In the genomic region with DNA sequence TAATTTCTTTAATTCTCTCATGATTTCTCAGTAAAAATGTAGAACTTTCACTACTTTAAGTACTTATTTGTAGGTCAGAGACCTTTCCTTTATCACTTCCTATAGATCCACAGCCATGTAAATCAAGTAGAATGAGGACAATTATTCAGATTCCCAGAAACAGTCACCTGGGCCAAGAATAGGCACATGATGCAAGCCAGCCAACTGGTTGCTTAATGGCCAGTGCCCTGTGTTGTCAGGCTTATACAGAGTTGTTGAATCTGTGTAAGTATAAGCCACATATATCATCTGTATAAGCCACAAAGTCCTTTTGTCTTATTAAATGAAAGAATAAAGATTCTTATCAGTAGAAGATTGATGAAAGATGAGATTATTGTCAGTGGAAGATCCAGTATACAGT, we compare ENCODE assay signal across 1 cellular context.
TF ChIP-seq lines count a peak whose summit lies in the region.

No MANE protein-coding gene starts in this region.

TF ChIP-seq in SK-N-SH, 30 proteins besides CTCF, POLR2A, EP300 and RAD21:
- TF ChIP-seq, protein P1, sequence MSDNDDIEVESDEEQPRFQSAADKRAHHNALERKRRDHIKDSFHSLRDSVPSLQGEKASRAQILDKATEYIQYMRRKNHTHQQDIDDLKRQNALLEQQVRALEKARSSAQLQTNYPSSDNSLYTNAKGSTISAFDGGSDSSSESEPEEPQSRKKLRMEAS (IDR thresholded peaks at IDR 0.05; ENCODE audit: low read depth) = no peak
- no peak for TF ChIP-seq RCOR1 (IDR thresholded peaks at IDR 0.05; ENCODE audit: low read length)
- no peak for TF ChIP-seq MEF2A (IDR thresholded peaks at IDR 0.05; ENCODE audit: borderline replicate concordance, low read depth)
- no peak for TF ChIP-seq CHD2 (IDR thresholded peaks at IDR 0.05; ENCODE audit: low read length, partially characterized antibody)
- no peak for TF ChIP-seq JUND (IDR thresholded peaks at IDR 0.05)
- TF ChIP-seq, protein P2, sequence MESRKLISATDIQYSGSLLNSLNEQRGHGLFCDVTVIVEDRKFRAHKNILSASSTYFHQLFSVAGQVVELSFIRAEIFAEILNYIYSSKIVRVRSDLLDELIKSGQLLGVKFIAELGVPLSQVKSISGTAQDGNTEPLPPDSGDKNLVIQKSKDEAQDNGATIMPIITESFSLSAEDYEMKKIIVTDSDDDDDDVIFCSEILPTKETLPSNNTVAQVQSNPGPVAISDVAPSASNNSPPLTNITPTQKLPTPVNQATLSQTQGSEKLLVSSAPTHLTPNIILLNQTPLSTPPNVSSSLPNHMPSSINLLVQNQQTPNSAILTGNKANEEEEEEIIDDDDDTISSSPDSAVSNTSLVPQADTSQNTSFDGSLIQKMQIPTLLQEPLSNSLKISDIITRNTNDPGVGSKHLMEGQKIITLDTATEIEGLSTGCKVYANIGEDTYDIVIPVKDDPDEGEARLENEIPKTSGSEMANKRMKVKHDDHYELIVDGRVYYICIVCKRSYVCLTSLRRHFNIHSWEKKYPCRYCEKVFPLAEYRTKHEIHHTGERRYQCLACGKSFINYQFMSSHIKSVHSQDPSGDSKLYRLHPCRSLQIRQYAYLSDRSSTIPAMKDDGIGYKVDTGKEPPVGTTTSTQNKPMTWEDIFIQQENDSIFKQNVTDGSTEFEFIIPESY (IDR thresholded peaks at IDR 0.05; ENCODE audit: borderline replicate concordance, low read depth) = no peak
